ENCODE assay signal across 9 cellular contexts in genomic region chr6:13355043-13355945, GRCh38. TPM values are rescaled to one million over a fixed set of nuclear protein-coding genes. Genes with fewer than 3 reads are reported as not detected.
DNase-seq lines count a peak whose midpoint lies in the region; ATAC-seq, FAIRE-seq and TF ChIP-seq lines count a peak whose summit lies in the region.
"Had no signal": no experiment of that assay in that cellular context is flagged by ENCODE, and none has a peak within 500 bp of the region (broad histone marks: within the 10 kb centered on the region; RNA-seq: fewer than 3 reads in every experiment).

No MANE protein-coding gene starts in this region.

- POLR2A ChIA-PET in naive thymus-derived CD8-positive, alpha-beta T cell (lab: Charles Lee) = interaction anchor here (1.2 to 1.7 kb wide), 3 partner anchors 27 to 260 kb away, joined by 4 to 7 read pairs (median 5); partner anchors contain the start of genes NOL7, SIRT5 and TBC1D7

- no peak for TF ChIP-seq CTCF in choroid plexus epithelial cell (conservative IDR thresholded peaks at IDR 0.05; ENCODE audit: low read depth, low read length)
- TF ChIP-seq CTCF in testis (IDR thresholded peaks at IDR 0.05) = no peak

- peak; percentile 48 for ATAC-seq in HG02943 (IDR thresholded peaks at IDR 0.05; ENCODE audit: low read depth, unreplicated experiment)
- ATAC-seq in naive thymus-derived CD8-positive, alpha-beta T cell = peak; percentile 56 to 75

- no peaks in the 10 kb centered on the region for H3K36me3 Mint-ChIP-seq in naive thymus-derived CD8-positive, alpha-beta T cell

- 71 to 76% methylated on average over 6 to 7 of the region's 7 CpGs for WGBS in testis, 2 donors

- peak overlapping the region; percentile 83 to 93 (median 90) for H3K27ac Mint-ChIP-seq in naive thymus-derived CD8-positive, alpha-beta T cell

- H3K9me3 Mint-ChIP-seq in naive thymus-derived CD8-positive, alpha-beta T cell = no peaks in the 10 kb centered on the region

- no peaks in the 10 kb centered on the region for H3K36me3 ChIP-seq in testis (ENCODE audit: low read depth, missing control alignments)

- intact Hi-C loops in testis (cut with DNase I; ENCODE audit: low total_unique reads) = no loop called here

- FAIRE-seq in RCC 7860 (lab: Jason Lieb, UNC) = peak; percentile 92

- H3K4me3 Mint-ChIP-seq in naive thymus-derived CD8-positive, alpha-beta T cell = peak overlapping the region; percentile 62 to 93 (median 85)

- no peaks in the 10 kb centered on the region for H3K27me3 Mint-ChIP-seq in naive thymus-derived CD8-positive, alpha-beta T cell

- no peak overlapping the region for H3K4me3 ChIP-seq in choroid plexus epithelial cell (ENCODE audit: low read depth, low read length)
- no peak overlapping the region for H3K4me3 ChIP-seq in testis

- no peak overlapping the region for H3K27ac ChIP-seq in testis
- H3K27ac ChIP-seq: 22Rv1 had no signal

- no peaks in the 10 kb centered on the region for H3K4me1 ChIP-seq in testis

- no peaks in the 10 kb centered on the region for H3K9me3 ChIP-seq in testis

- H3K4me1 Mint-ChIP-seq in naive thymus-derived CD8-positive, alpha-beta T cell = peaks cover 33 to 56% (median 40%) of the 10 kb centered on the region in 4 donors

- DNase-seq in NCI-H2196 (lab: John Stamatoyannopoulos, UW; ENCODE audit: unreplicated experiment) (peak; percentile 11), NCI-H2196 treated with DMSO at 0.1 percent for 48 hours (lab: John Stamatoyannopoulos, UW; ENCODE audit: unreplicated experiment) (no peak), RCC 7860 (ENCODE audit: low spot score) (peak; percentile 90), choroid plexus epithelial cell (ENCODE audit: low read depth) (peak; percentile 97), testis (no peak), SHP77 treated with DMSO at 0.1 percent for 48 hours (lab: John Stamatoyannopoulos, UW) (no peak)
- DNase-seq in naive thymus-derived CD8-positive, alpha-beta T cell = peak in 4 of 10 donors; percentile 17 to 43 (median 20)

- no peaks in the 10 kb centered on the region for H3K27me3 ChIP-seq in testis

- no peak for TF ChIP-seq POLR2A in testis (IDR thresholded peaks at IDR 0.05)

RNA-seq across cellular contexts. Expression of gene TBC1D7, which starts 27.0 kb away (rescaled TPM):
- 10 to 100 TPM; 17.9 to 19.2 TPM for total RNA-seq in naive thymus-derived CD8-positive, alpha-beta T cell
- polyA plus RNA-seq in naive thymus-derived CD8-positive, alpha-beta T cell = 10 to 100 TPM; 11.8 to 17.1 (median 12.5) TPM
- total RNA-seq in testis = 10 to 100 TPM; 24.2 to 28.0 TPM
- 48.0 TPM for polyA plus RNA-seq in testis (ENCODE audit: insufficient read depth, low read depth, low replicate concordance)

Comparison
In these comparisons a context has a peak if more than half of its experiments do, and no peak if none do; other contexts are left out.
1. DNase-seq: peak in NCI-H2196 (single experiment), RCC 7860 (single experiment) and choroid plexus epithelial cell (single experiment); none in NCI-H2196 treated with DMSO at 0.1 percent for 48 hours (single experiment), testis (single experiment) and SHP77 treated with DMSO at 0.1 percent for 48 hours (single experiment).